10 cellular contexts compared by ENCODE assay signal in genomic region chr5:40404613-40405012, GRCh38.
DNase-seq lines count a peak whose midpoint lies in the region; ATAC-seq, FAIRE-seq and TF ChIP-seq lines count a peak whose summit lies in the region.
"Had no signal": no experiment of that assay in that cellular context is flagged by ENCODE, and none has a peak within 500 bp of the region (broad histone marks: within the 10 kb centered on the region; RNA-seq: fewer than 3 reads in every experiment).

No MANE protein-coding gene starts in this region.

- H3K27me3 Mint-ChIP-seq in activated CD8-positive, alpha-beta T cell treated with anti-CD3 and anti-CD28 coated beads for 36 hours, result no peaks in the 10 kb centered on the region

- H3K9me3 Mint-ChIP-seq in activated CD8-positive, alpha-beta T cell treated with anti-CD3 and anti-CD28 coated beads for 36 hours, result peaks cover 15% of the 10 kb centered on the region

- no peak for TF ChIP-seq CTCF in activated CD8-positive, alpha-beta T cell treated with anti-CD3 and anti-CD28 coated beads for 36 hours (IDR thresholded peaks at IDR 0.05)

- POLR2A ChIA-PET in activated CD8-positive, alpha-beta T cell treated with anti-CD3 and anti-CD28 coated beads for 36 hours (lab: Charles Lee), result interaction anchor here (0.8 to 6.8 kb wide), 3 partner anchors 21 to 276 kb away, joined by 3 to 45 read pairs (median 9); partner anchors contain the start of gene PTGER4

- H3K36me3 Mint-ChIP-seq in activated CD8-positive, alpha-beta T cell treated with anti-CD3 and anti-CD28 coated beads for 36 hours (ENCODE audit: low read depth), result peaks cover 31% of the 10 kb centered on the region

- peak; percentile 34 to 38 for DNase-seq in AML-193 (lab: John Stamatoyannopoulos, UW)
- DNase-seq in activated CD8-positive, alpha-beta T cell treated with anti-CD3 and anti-CD28 coated beads for 36 hours, result no peak
- DNase-seq in superior temporal gyrus (ENCODE audit: extremely low spot score), result no peak
- no peak for DNase-seq in NCI-H128 (lab: John Stamatoyannopoulos, UW; ENCODE audit: unreplicated experiment)
- no peak for DNase-seq in iPS-NIHi11 (ENCODE audit: low spot score)
- no peak for DNase-seq in frontal cortex (ENCODE audit: low spot score in 2 of 2)
- DNase-seq: psoas muscle, testis had no signal

- peaks cover 86% of the 10 kb centered on the region for H3K4me1 Mint-ChIP-seq in activated CD8-positive, alpha-beta T cell treated with anti-CD3 and anti-CD28 coated beads for 36 hours (ENCODE audit: low read depth)

- peak overlapping the region; percentile 48 for H3K4me3 Mint-ChIP-seq in activated CD8-positive, alpha-beta T cell treated with anti-CD3 and anti-CD28 coated beads for 36 hours

- FAIRE-seq in frontal cortex (lab: Jason Lieb, UNC), result no peak

- CTCF ChIA-PET in activated CD8-positive, alpha-beta T cell treated with anti-CD3 and anti-CD28 coated beads for 36 hours (lab: Charles Lee), result no interaction called here

- H3K27ac Mint-ChIP-seq in activated CD8-positive, alpha-beta T cell treated with anti-CD3 and anti-CD28 coated beads for 36 hours, result peak overlapping the region; percentile 99

- ATAC-seq in GM19324 (IDR thresholded peaks at IDR 0.05; ENCODE audit: low FRiP score, unreplicated experiment), result peak; percentile 61
- peak; percentile 55 for ATAC-seq in HG03097 (IDR thresholded peaks at IDR 0.05; ENCODE audit: low FRiP score, unreplicated experiment)
- peak; percentile 43 for ATAC-seq in activated CD8-positive, alpha-beta T cell treated with anti-CD3 and anti-CD28 coated beads for 36 hours

- intact Hi-C loops in activated CD8-positive, alpha-beta T cell treated with anti-CD3 and anti-CD28 coated beads for 36 hours (cut with micrococcal nuclease), result loop anchor here (10.0 kb wide), 1 partner anchor 170 kb away; no protein-coding TSS in a partner anchor

Comparison
In these comparisons a context has a peak if more than half of its experiments do, and no peak if none do; other contexts are left out.
1. DNase-seq: peak in AML-193 (2 of 2); none in activated CD8-positive, alpha-beta T cell treated with anti-CD3 and anti-CD28 coated beads for 36 hours (single experiment), superior temporal gyrus (single experiment), NCI-H128 (single experiment), iPS-NIHi11 (single experiment) and frontal cortex (0 of 2).
2. Peak in every context shown above with its lines, with median percentiles within 50 percentile points of each other: ATAC-seq.